In the genomic region with DNA sequence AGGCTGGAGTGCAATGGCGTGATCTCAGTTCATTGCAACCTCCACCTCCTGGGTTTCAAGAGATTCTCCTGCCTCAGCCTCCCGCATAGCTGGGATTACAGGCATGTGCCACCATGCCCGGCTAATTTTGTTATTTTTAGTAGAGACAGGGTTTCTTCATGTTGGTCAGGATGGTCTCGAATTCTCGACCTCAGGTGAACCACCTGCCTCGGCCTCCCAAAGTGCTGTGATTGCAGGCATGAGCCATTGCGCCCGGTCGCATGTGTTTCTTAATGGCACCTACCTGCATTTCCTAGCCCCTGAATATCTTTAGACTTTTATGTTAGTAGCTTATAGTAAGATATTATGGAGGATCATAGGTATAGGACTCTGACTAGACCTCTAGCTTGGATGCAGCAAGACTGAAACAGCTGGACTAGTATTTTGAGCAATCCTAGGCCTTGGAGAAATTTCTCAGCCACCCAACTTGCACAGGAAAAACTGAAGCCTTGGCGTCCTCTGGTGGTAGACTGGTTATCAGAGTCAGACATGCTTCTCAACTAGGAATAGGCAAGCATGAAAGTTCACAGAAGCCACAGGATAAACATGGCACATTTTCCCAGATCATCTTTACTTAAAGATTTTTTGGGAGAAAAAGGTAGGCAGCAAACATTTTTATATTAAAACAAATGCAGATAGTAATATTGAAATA, we compare ENCODE assay signal across 8 cellular contexts. TPM values are rescaled to one million over a fixed set of nuclear protein-coding genes. Genes with fewer than 3 reads are reported as not detected.
A peak's percentile ranks its signal among the peaks of the same experiment; 100 is the strongest.
DNase-seq lines count a peak whose midpoint lies in the region; ATAC-seq and TF ChIP-seq lines count a peak whose summit lies in the region.

No MANE protein-coding gene starts in this region.

- H3K4me3 ChIP-seq in esophagus squamous epithelium: no peak overlapping the region

- intact Hi-C loops in esophagus squamous epithelium (cut with DNase I): no loop called here

- H3K4me3 Mint-ChIP-seq in HFFc6: no peak overlapping the region; the same call in 1 of the 2 replicates
- H3K4me3 Mint-ChIP-seq in nephron: no peak overlapping the region

- H3K36me3 Mint-ChIP-seq in HFFc6 (ENCODE audit: low read depth): peaks cover 12% of the 10 kb centered on the region; the same call in 1 of the 2 replicates
- H3K36me3 Mint-ChIP-seq in nephron (ENCODE audit: low read depth): peaks cover 18% of the 10 kb centered on the region

- H3K27ac Mint-ChIP-seq in HFFc6: no peak overlapping the region
- H3K27ac Mint-ChIP-seq in nephron: peak overlapping the region in 2 of 3 experiments; percentile 3 to 60

- peaks cover 5 to 62% (median 5%) of the 10 kb centered on the region in 3 donors for H3K36me3 ChIP-seq in esophagus squamous epithelium

- H3K9me3 ChIP-seq in esophagus squamous epithelium: no peaks in the 10 kb centered on the region

- 85 to 86% methylated on average over 10 of the region's 10 CpGs for WGBS in esophagus squamous epithelium, 2 donors

- peak; percentile 86 for TF ChIP-seq CTCF in HFFc6 (IDR thresholded peaks at IDR 0.05)
- TF ChIP-seq CTCF in esophagus squamous epithelium (IDR thresholded peaks at IDR 0.05): peak; percentile 25 to 64 (median 48)
- peak; percentile 49 to 76 (median 66) for TF ChIP-seq CTCF in nephron (IDR thresholded peaks at IDR 0.05; ENCODE audit: unreplicated experiment in 3 of 3)

- DNase-seq in Daoy (ENCODE audit: low read depth): peak; percentile 30
- peak; percentile 63 for DNase-seq in HFFc6
- peak; percentile 52 for DNase-seq in RPMI7951 (ENCODE audit: low read depth)
- no peak for DNase-seq in esophagus squamous epithelium (lab: John Stamatoyannopoulos, UW)
- no peak for DNase-seq in activated CD4-positive, CD25-positive, alpha-beta regulatory T cell (lab: John Stamatoyannopoulos, UW)

- H3K27ac ChIP-seq in esophagus squamous epithelium: no peak overlapping the region

- H3K27me3 Mint-ChIP-seq in HFFc6 (ENCODE audit: insufficient read depth) (peaks cover 2% of the 10 kb centered on the region; the same call in 1 of the 2 replicates), nephron (ENCODE audit: low read depth) (no peaks in the 10 kb centered on the region)

- H3K27me3 ChIP-seq in esophagus squamous epithelium: no peaks in the 10 kb centered on the region

- no peak for TF ChIP-seq POLR2A in esophagus squamous epithelium (IDR thresholded peaks at IDR 0.05)

- H3K4me1 ChIP-seq in esophagus squamous epithelium: peaks cover 0 to 8% (median 0%) of the 10 kb centered on the region in 3 donors

- ATAC-seq in GM21786 (IDR thresholded peaks at IDR 0.05; ENCODE audit: unreplicated experiment): no peak
- no peak for ATAC-seq in HG03108 (IDR thresholded peaks at IDR 0.05; ENCODE audit: unreplicated experiment)

- H3K4me1 Mint-ChIP-seq in HFFc6 (ENCODE audit: low read depth): peaks cover 21% of the 10 kb centered on the region
- peaks cover 5% of the 10 kb centered on the region for H3K4me1 Mint-ChIP-seq in nephron

- H3K9me3 Mint-ChIP-seq in HFFc6 (no peaks in the 10 kb centered on the region), nephron (no peaks in the 10 kb centered on the region)

RNA-seq across cellular contexts. Expression of gene C1QTNF4, which starts 22.7 kb away (rescaled TPM):
- total RNA-seq in Daoy (2014; rRNA removed; shearing (Covaris generic)): not detected in 2 replicates
- not detected for total RNA-seq in HFFc6 (2021; fragmentation: NEBNext Ultra II Directional; extraction: Animal tissue kit (Norgen Biotek cat#: 25700))
- not detected in 2 replicates for total RNA-seq in RPMI7951 (2014; rRNA removed; shearing (Covaris generic))
- total RNA-seq in esophagus squamous epithelium: under 1 TPM in 3 of 4 donors, not detected in 1; 0.35 to 0.57 (median 0.41) TPM

RNA-seq across cellular contexts. Expression of gene MTCH2, which starts 25.5 kb away (rescaled TPM):
- 119 and 128 TPM in 2 replicates for total RNA-seq in Daoy (2014; rRNA removed; shearing (Covaris generic))
- total RNA-seq in HFFc6 (2021; fragmentation: NEBNext Ultra II Directional; extraction: Animal tissue kit (Norgen Biotek cat#: 25700)): 100 to 1,000 TPM; 132 to 163 (median 143) TPM
- 135 and 158 TPM in 2 replicates for total RNA-seq in RPMI7951 (2014; rRNA removed; shearing (Covaris generic))
- total RNA-seq in esophagus squamous epithelium: 10 to 100 TPM; 44.5 to 67.2 (median 53.9) TPM

RNA-seq across cellular contexts. Expression of gene FAM180B, which starts 30.4 kb away (rescaled TPM):
- total RNA-seq in Daoy (2014; rRNA removed; shearing (Covaris generic)): not detected in 2 replicates
- total RNA-seq in HFFc6 (2021; fragmentation: NEBNext Ultra II Directional; extraction: Animal tissue kit (Norgen Biotek cat#: 25700)): not detected
- total RNA-seq in RPMI7951 (2014; rRNA removed; shearing (Covaris generic)): not detected in 2 replicates
- total RNA-seq in esophagus squamous epithelium: not detected

RNA-seq across cellular contexts. Expression of gene NDUFS3, which starts 38.0 kb away (rescaled TPM):
- total RNA-seq in Daoy (2014; rRNA removed; shearing (Covaris generic)): 137 and 253 TPM in 2 replicates
- total RNA-seq in HFFc6 (2021; fragmentation: NEBNext Ultra II Directional; extraction: Animal tissue kit (Norgen Biotek cat#: 25700)): 100 to 1,000 TPM in 3 of 6 experiments, 10 to 100 TPM in 3; 97.0 to 105 (median 99.8) TPM
- total RNA-seq in RPMI7951 (2014; rRNA removed; shearing (Covaris generic)): 78.8 and 95.5 TPM in 2 replicates
- 10 to 100 TPM; 65.5 to 89.9 (median 83.6) TPM for total RNA-seq in esophagus squamous epithelium

RNA-seq across cellular contexts. Expression of gene KBTBD4, which starts 38.1 kb away (rescaled TPM):
- 21.3 and 26.9 TPM in 2 replicates for total RNA-seq in Daoy (2014; rRNA removed; shearing (Covaris generic))
- total RNA-seq in HFFc6 (2021; fragmentation: NEBNext Ultra II Directional; extraction: Animal tissue kit (Norgen Biotek cat#: 25700)): 10 to 100 TPM; 15.9 to 19.4 (median 18.4) TPM
- total RNA-seq in RPMI7951 (2014; rRNA removed; shearing (Covaris generic)): 19.9 and 20.3 TPM in 2 replicates
- total RNA-seq in esophagus squamous epithelium: 10 to 100 TPM; 12.4 to 22.7 (median 16.0) TPM

Comparison
In these comparisons a context has a peak if more than half of its experiments do, and no peak if none do; other contexts are left out.
1. DNase-seq: peak in Daoy (single experiment), HFFc6 (single experiment) and RPMI7951 (single experiment); none in esophagus squamous epithelium (single experiment) and activated CD4-positive, CD25-positive, alpha-beta regulatory T cell (0 of 4).
2. Peak in every context shown above with its lines, with median percentiles within 50 percentile points of each other: CTCF ChIP-seq.